In genomic region chr1:204435246-204435885, GRCh38 we compare ENCODE assay signal across 12 cellular contexts. TPM values are rescaled to one million over a fixed set of nuclear protein-coding genes. Genes with fewer than 3 reads are reported as not detected.
DNase-seq lines count a peak whose midpoint lies in the region; ATAC-seq and TF ChIP-seq lines count a peak whose summit lies in the region.
"Had no signal": no experiment of that assay in that cellular context is flagged by ENCODE, and none has a peak within 500 bp of the region (broad histone marks: within the 10 kb centered on the region; RNA-seq: fewer than 3 reads in every experiment).

No MANE protein-coding gene starts in this region.

- H3K27me3 Mint-ChIP-seq in central memory CD8-positive, alpha-beta T cell, result no peaks in the 10 kb centered on the region
- H3K27me3 Mint-ChIP-seq: IgD-negative memory B cell, T-helper 17 cell had no signal

- no peak overlapping the region for H3K4me3 ChIP-seq in A673 (ENCODE audit: low read depth, low read length, poor library complexity, severe bottlenecking)
- no peak overlapping the region for H3K4me3 ChIP-seq in Karpas-422 (ENCODE audit: low read length)
- no peak overlapping the region for H3K4me3 ChIP-seq in lung

- intact Hi-C loops in A673 (cut with micrococcal nuclease; ENCODE audit: unreplicated experiment), result no loop called here

- peak; percentile 75 for DNase-seq in A673 (ENCODE audit: low spot score)
- peak; percentile 48 for DNase-seq in Karpas-422
- no peak for DNase-seq in central memory CD8-positive, alpha-beta T cell (ENCODE audit: low spot score in 2 of 2)
- no peak for DNase-seq in lung (ENCODE audit: low spot score)
- no peak for DNase-seq in T1000 (lab: John Stamatoyannopoulos, UW)
- DNase-seq in hypothalamus (lab: John Stamatoyannopoulos, UW), result no peak
- DNase-seq: NCI-H526 treated with DMSO at 0.1 percent for 48 hours, T-helper 17 cell had no signal

- peaks cover 11% of the 10 kb centered on the region for H3K4me1 Mint-ChIP-seq in central memory CD8-positive, alpha-beta T cell

- H3K9me3 Mint-ChIP-seq in central memory CD8-positive, alpha-beta T cell, result no peaks in the 10 kb centered on the region
- H3K9me3 Mint-ChIP-seq: IgD-negative memory B cell had no signal

- peaks cover 32% of the 10 kb centered on the region for H3K36me3 Mint-ChIP-seq in central memory CD8-positive, alpha-beta T cell (ENCODE audit: insufficient read depth)

- H3K27me3 ChIP-seq in A673 (replicated peaks; ENCODE audit: insufficient read depth, low read depth, low read length, poor library complexity), result no peaks in the 10 kb centered on the region
- no peaks in the 10 kb centered on the region for H3K27me3 ChIP-seq in Karpas-422 (ENCODE audit: low read length)
- H3K27me3 ChIP-seq in lung (ENCODE audit: control insufficient read depth, insufficient read depth), result no peaks in the 10 kb centered on the region

- CTCF ChIA-PET in A673 (lab: Charles Lee), result interaction anchor here (0.5 kb wide), 1 partner anchor 70 kb away, joined by 5 read pairs; no protein-coding TSS in a partner anchor

- H3K4me1 ChIP-seq in A673 (ENCODE audit: insufficient read depth, low read length, poor library complexity, severe bottlenecking), result peaks cover 21% of the 10 kb centered on the region
- H3K4me1 ChIP-seq in Karpas-422 (ENCODE audit: low read length), result no peaks in the 10 kb centered on the region
- H3K4me1 ChIP-seq in lung (ENCODE audit: control insufficient read depth in 2 of 2, insufficient read depth in 2 of 2, low read length in 2 of 2), result peaks cover 0 to 3% of the 10 kb centered on the region in 2 donors

- no peak overlapping the region for H2AFZ ChIP-seq in Karpas-422 (ENCODE audit: low read length)

- H3K4me2 ChIP-seq in Karpas-422 (ENCODE audit: low read depth, low read length, poor library complexity, severe bottlenecking), result no peak overlapping the region

- H3K9me3 ChIP-seq in A673 (ENCODE audit: low read depth, low read length, poor library complexity, severe bottlenecking) (no peaks in the 10 kb centered on the region), Karpas-422 (ENCODE audit: low read length) (no peaks in the 10 kb centered on the region), lung (ENCODE audit: control insufficient read depth in 2 of 2, insufficient read depth in 1 of 2, low read length in 1 of 2) (peaks cover 0 to 2% of the 10 kb centered on the region in 2 donors)

- H3K9ac ChIP-seq in Karpas-422 (ENCODE audit: low read length), result no peak overlapping the region

- H4K20me1 ChIP-seq in Karpas-422 (ENCODE audit: insufficient read depth, low read depth, low read length), result no peaks in the 10 kb centered on the region

- H3K4me3 Mint-ChIP-seq in central memory CD8-positive, alpha-beta T cell, result no peak overlapping the region
- H3K4me3 Mint-ChIP-seq: IgD-negative memory B cell, T-helper 17 cell had no signal

- no peak for ATAC-seq in central memory CD8-positive, alpha-beta T cell (replicated peaks; ENCODE audit: extremely low read depth, poor library complexity, severe bottlenecking)
- ATAC-seq in lung (ENCODE audit: insufficient read depth, low FRiP score) (peak; percentile 36), GM18868 (IDR thresholded peaks at IDR 0.05; ENCODE audit: unreplicated experiment) (no peak), HG03432 (IDR thresholded peaks at IDR 0.05; ENCODE audit: unreplicated experiment) (no peak)
- ATAC-seq: T-helper 17 cell had no signal

- 68 to 80% methylated on average over 4 of the region's 4 CpGs for WGBS in lung, 2 donors

- no peak for TF ChIP-seq CTCF in A673 (conservative IDR thresholded peaks at IDR 0.05; ENCODE audit: low read depth, low read length)
- no peak for TF ChIP-seq CTCF in lung (IDR thresholded peaks at IDR 0.05; ENCODE audit: control extremely low read depth, extremely low read depth)

- peak overlapping the region; percentile 32 for H3K27ac Mint-ChIP-seq in central memory CD8-positive, alpha-beta T cell (ENCODE audit: low read depth)
- H3K27ac Mint-ChIP-seq: T-helper 17 cell had no signal

- H3K9me2 ChIP-seq in Karpas-422 (replicated peaks; ENCODE audit: insufficient read depth, low read length), result no peaks in the 10 kb centered on the region

- no peaks in the 10 kb centered on the region for H3K79me2 ChIP-seq in Karpas-422 (ENCODE audit: low read length)

- no peak overlapping the region for H3K27ac ChIP-seq in A673 (ENCODE audit: low read depth, low read length, poor library complexity, severe bottlenecking)
- no peak overlapping the region for H3K27ac ChIP-seq in Karpas-422 (ENCODE audit: low read length)
- H3K27ac ChIP-seq in lung (ENCODE audit: low read depth in 1 of 2, low read length in 1 of 2), result no peak overlapping the region
- H3K27ac ChIP-seq: C4-2B had no signal

- peaks cover 16% of the 10 kb centered on the region for H3K36me3 ChIP-seq in A673 (ENCODE audit: insufficient read depth, low read length, poor library complexity, severe bottlenecking)
- H3K36me3 ChIP-seq in Karpas-422 (ENCODE audit: insufficient read depth, low read length), result no peaks in the 10 kb centered on the region
- peaks cover 12 to 40% of the 10 kb centered on the region in 2 donors for H3K36me3 ChIP-seq in lung (ENCODE audit: control insufficient read depth in 2 of 2, insufficient read depth in 2 of 2, low read length in 2 of 2)

- POLR2A ChIA-PET in A673 (lab: Charles Lee; ENCODE audit: low non-redundant PET), result interaction anchor here (0.6 kb wide), 1 partner anchor 1339 kb away, joined by 19 read pairs; no protein-coding TSS in a partner anchor

- no TSS peak for BruUV-seq in A673 (replicated peaks; lab: Mats Ljungman, UMichigan)

RNA-seq across cellular contexts. Expression of gene PPP1R15B, which starts 23.7 kb away (rescaled TPM):
- total RNA-seq in A673 (2021) (46.9 and 52.5 TPM in 2 replicates), lung (10 to 100 TPM; 43.9 to 57.0 TPM)
- 34.7 and 53.5 TPM in 2 replicates for total RNA-seq in Karpas-422 (2014; rRNA removed; shearing (Covaris generic); ENCODE audit: low replicate concordance)
- polyA plus RNA-seq in lung, result 10 to 100 TPM; 14.6 to 29.8 TPM

RNA-seq across cellular contexts. Expression of gene PIK3C2B, which starts 59.2 kb away (rescaled TPM):
- total RNA-seq in A673 (2021) (18.0 and 25.5 TPM in 2 replicates), lung (10 to 100 TPM; 36.9 to 37.6 TPM)
- 4.2 and 4.5 TPM in 2 replicates for total RNA-seq in Karpas-422 (2014; rRNA removed; shearing (Covaris generic); ENCODE audit: low replicate concordance)
- 10 to 100 TPM; 11.9 to 13.2 TPM for polyA plus RNA-seq in lung

Comparison
In these comparisons a context has a peak if more than half of its experiments do, and no peak if none do; other contexts are left out.
1. DNase-seq: peak in A673 (single experiment) and Karpas-422 (single experiment); none in central memory CD8-positive, alpha-beta T cell (0 of 2), lung (single experiment), T1000 (single experiment) and hypothalamus (0 of 51).